ENCODE assay signal across 8 cellular contexts in the genomic region with DNA sequence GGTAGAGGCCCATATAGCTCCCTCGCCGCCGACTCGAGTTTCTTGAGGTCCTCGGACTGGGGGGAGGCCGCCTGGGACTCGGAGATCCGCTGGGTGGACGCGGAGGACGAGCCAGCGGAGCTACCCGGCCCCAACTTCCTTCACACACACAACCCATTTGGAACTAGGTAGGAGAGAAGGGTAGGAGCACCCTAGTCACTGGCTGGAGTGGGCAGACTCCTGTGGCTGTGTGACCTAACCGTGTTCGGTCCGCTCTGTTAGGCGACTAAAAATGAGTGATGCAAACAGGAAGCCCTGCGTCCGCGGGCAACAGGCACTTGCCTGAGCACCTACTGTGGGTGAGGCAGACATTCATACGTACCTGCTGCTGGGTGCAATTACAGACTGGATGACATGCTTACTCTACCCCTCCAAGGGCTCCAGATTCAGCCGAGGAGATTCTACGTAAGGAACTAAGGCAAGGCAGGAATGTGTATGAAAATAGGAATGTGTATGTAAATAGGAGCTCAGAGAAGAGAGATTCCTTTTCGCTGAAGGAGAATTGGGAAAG. TPM values are rescaled to one million over a fixed set of nuclear protein-coding genes. Genes with fewer than 3 reads are reported as not detected.
A peak's percentile ranks its signal among the peaks of the same experiment; 100 is the strongest.
DNase-seq lines count a peak whose midpoint lies in the region; ATAC-seq, FAIRE-seq and TF ChIP-seq lines count a peak whose summit lies in the region.

No MANE protein-coding gene starts in this region.

- H3K27me3 Mint-ChIP-seq in MCF 10A (ENCODE audit: insufficient read depth, unreplicated experiment): no peaks in the 10 kb centered on the region

- WGBS in right lobe of liver (ENCODE audit: insufficient coverage, low coverage, low lambda C conversion rate, missing lambda C conversion rate): 2% methylated on average over 23 of the region's 24 CpGs

- TF ChIP-seq POLR2A in right lobe of liver (IDR thresholded peaks at IDR 0.05): peak; percentile 84

- no peaks in the 10 kb centered on the region for H3K9me3 ChIP-seq in right lobe of liver

- in situ Hi-C loops in Caki2 (cut with HindIII; ENCODE audit: low pct_unique_long_range_greater_than_20kb, low sequenced_read_pairs): no loop called here
- in situ Hi-C loops in KBM-7 (cut with MboI; ENCODE audit: low pct_unique_long_range_greater_than_20kb, low sequenced_read_pairs): no loop called here

- no peaks in the 10 kb centered on the region for H3K9me3 Mint-ChIP-seq in MCF 10A (ENCODE audit: unreplicated experiment)

- H3K27ac ChIP-seq in right lobe of liver: peak overlapping the region; percentile 88 to 92 (median 90)

- peaks cover 12% of the 10 kb centered on the region for H3K36me3 Mint-ChIP-seq in MCF 10A (ENCODE audit: insufficient read depth, unreplicated experiment)

- H3K27ac Mint-ChIP-seq in MCF 10A (ENCODE audit: low read depth, unreplicated experiment): peak overlapping the region; percentile 89

- ATAC-seq in right lobe of liver (peak in 1 of 4 donors; percentile 0), GM21423 (IDR thresholded peaks at IDR 0.05; ENCODE audit: unreplicated experiment) (no peak)

- H3K4me1 ChIP-seq in right lobe of liver: peaks cover 0 to 31% (median 13%) of the 10 kb centered on the region in 4 donors

- H3K4me1 Mint-ChIP-seq in MCF 10A (ENCODE audit: insufficient read depth, unreplicated experiment): peaks cover 16% of the 10 kb centered on the region

- POLR2A ChIA-PET in MCF 10A (lab: Yijun Ruan, JAX): interaction anchor here (0.6 to 9.2 kb wide), 30 partner anchors 8 to 591 kb away, joined by 3 to 245 read pairs (median 6); a partner anchor contains a TSS

- H3K4me3 ChIP-seq in right lobe of liver: peak overlapping the region; percentile 71 to 92 (median 90)

- no peak for FAIRE-seq in HTR-8/SVneo (lab: Jason Lieb, UNC)

- intact Hi-C loops in MCF 10A (cut with micrococcal nuclease): loop anchor here (2.0 kb wide), 1 partner anchor 87 kb away; a partner anchor contains a TSS
- intact Hi-C loops in right lobe of liver (cut with DNase I): no loop called here

- H3K4me3 Mint-ChIP-seq in MCF 10A (ENCODE audit: unreplicated experiment): peak overlapping the region; percentile 89

- TF ChIP-seq CTCF in MCF 10A (IDR thresholded peaks at IDR 0.05; ENCODE audit: unreplicated experiment) (no peak), right lobe of liver (IDR thresholded peaks at IDR 0.05) (no peak)

- CTCF ChIA-PET in MCF 10A (lab: Yijun Ruan, JAX): interaction anchor here (0.6 to 1.4 kb wide), 6 partner anchors 24 to 171 kb away, joined by 3 to 5 read pairs (median 4); a partner anchor contains a TSS

- no peaks in the 10 kb centered on the region for H3K36me3 ChIP-seq in right lobe of liver

- DNase-seq in Caki2 (ENCODE audit: low read depth) (peak; percentile 60), HTR-8/SVneo (ENCODE audit: insufficient read length, low spot score) (peak; percentile 51), SW480 (ENCODE audit: low spot score) (peak; percentile 71), MCF 10A (ENCODE audit: unreplicated experiment) (no peak), right lobe of liver (no peak), KBM-7 (no peak)
- DNase-seq in stimulated activated CD8-positive, alpha-beta memory T cell treated with anti-CD3 and anti-CD28 coated beads, Interleukin-4, amount 100 ng/mL, for 4 hours (ENCODE audit: low read depth in 2 of 2, low spot score in 1 of 2): peak; percentile 14 to 17

- BruUV-seq in MCF 10A (replicated peaks; lab: Mats Ljungman, UMichigan): TSS peak; percentile 27

- no peaks in the 10 kb centered on the region for H3K27me3 ChIP-seq in right lobe of liver

RNA-seq across cellular contexts. Expression of a gene that starts 4.6 kb away (rescaled TPM):
- total RNA-seq in Caki2 (2014; rRNA removed; shearing (Covaris generic); ENCODE audit: low replicate concordance): 17.7 and 32.6 TPM in 2 replicates
- total RNA-seq in MCF 10A (2022): 32.5 and 45.5 TPM in 2 replicates
- 10 to 100 TPM in 5 of 6 experiments, 1 to 10 TPM in 1; 10.0 to 21.6 (median 20.5) TPM for total RNA-seq in right lobe of liver

Comparison
In these comparisons a context has a peak if more than half of its experiments do, and no peak if none do; other contexts are left out.
1. DNase-seq: peak in Caki2 (single experiment), HTR-8/SVneo (single experiment), SW480 (single experiment) and stimulated activated CD8-positive, alpha-beta memory T cell treated with anti-CD3 and anti-CD28 coated beads, Interleukin-4, amount 100 ng/mL, for 4 hours (2 of 2); none in MCF 10A (single experiment), right lobe of liver (0 of 3) and KBM-7 (single experiment).